In the genomic region with DNA sequence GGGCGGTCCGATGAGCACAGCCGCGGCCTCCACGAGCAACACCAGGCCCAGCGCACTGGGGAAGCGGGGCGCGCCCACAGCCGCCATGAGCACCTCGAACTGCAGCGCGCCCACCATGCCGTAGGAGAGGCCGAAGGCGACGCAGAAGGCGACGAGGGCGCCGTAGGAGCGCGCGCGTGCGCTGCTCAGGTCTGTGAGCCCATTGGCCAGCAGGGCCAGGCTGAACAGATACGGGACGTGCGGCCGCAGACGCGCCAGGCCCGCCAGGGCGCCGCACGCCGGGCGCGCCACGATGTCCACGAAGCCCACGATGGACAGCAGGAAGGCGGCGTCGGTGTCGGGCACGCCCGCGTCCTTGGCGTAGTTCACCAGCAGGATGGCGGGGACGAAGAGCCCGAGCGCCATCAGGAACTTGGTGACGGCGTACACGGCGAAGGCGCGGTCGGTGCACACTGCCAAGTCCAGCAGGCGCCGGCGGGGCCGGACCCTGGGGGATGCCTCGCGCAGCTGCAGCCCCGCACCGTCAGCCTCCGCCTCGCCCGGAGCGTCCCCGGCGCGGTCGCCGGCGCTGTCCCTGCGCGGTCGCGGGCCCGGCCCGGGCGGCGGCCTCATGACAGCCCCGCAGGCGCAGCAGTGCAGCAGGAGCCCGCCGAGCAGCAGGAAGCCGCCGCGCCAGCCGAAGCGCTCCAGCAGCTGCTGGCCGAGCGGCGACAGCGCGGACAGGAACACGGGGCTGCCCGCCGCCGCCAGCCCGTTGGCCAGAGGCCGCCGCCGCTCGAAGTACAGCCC, we compare ENCODE assay signal across 8 cellular contexts. TPM values are rescaled to one million over a fixed set of nuclear protein-coding genes. Genes with fewer than 3 reads are reported as not detected.
DNase-seq lines count a peak whose midpoint lies in the region; ATAC-seq and TF ChIP-seq lines count a peak whose summit lies in the region.

No MANE protein-coding gene starts in this region.

- peak; percentile 37 for DNase-seq in A673 (ENCODE audit: low spot score)
- peak; percentile 29 for DNase-seq in NB4 (ENCODE audit: low read depth)
- DNase-seq in endothelial cell (ENCODE audit: low spot score) = peak; percentile 52
- no peak for DNase-seq in central memory CD4-positive, alpha-beta T cell
- DNase-seq in NCI-H187 treated with DMSO at 0.1 percent for 48 hours (lab: John Stamatoyannopoulos, UW) = no peak
- no peak for DNase-seq in NCI-H187 (lab: John Stamatoyannopoulos, UW)

- 28 to 37% methylated on average over 102 to 106 of the region's 110 CpGs for WGBS in mesodermal cell (ENCODE audit: insufficient coverage in 2 of 2), 2 experiments

- no peaks in the 10 kb centered on the region for H3K9me3 Mint-ChIP-seq in endothelial cell (ENCODE audit: unreplicated experiment)

- H3K36me3 ChIP-seq in A673 (ENCODE audit: insufficient read depth, low read length, poor library complexity, severe bottlenecking) (no peaks in the 10 kb centered on the region), mesodermal cell (ENCODE audit: control insufficient read depth, insufficient read depth, low read length) (no peaks in the 10 kb centered on the region)

- TF ChIP-seq CTCF in A673 (conservative IDR thresholded peaks at IDR 0.05; ENCODE audit: low read depth, low read length) (no peak), NB4 (IDR thresholded peaks at IDR 0.05; ENCODE audit: low read depth, low read length) (no peak), endothelial cell (IDR thresholded peaks at IDR 0.05; ENCODE audit: unreplicated experiment) (no peak)

- BruUV-seq in A673 (replicated peaks; lab: Mats Ljungman, UMichigan) = no TSS peak

- no peaks in the 10 kb centered on the region for H3K9me3 ChIP-seq in A673 (ENCODE audit: low read depth, low read length, poor library complexity, severe bottlenecking)
- H3K9me3 ChIP-seq in mesodermal cell (ENCODE audit: control insufficient read depth, low read length) = no peaks in the 10 kb centered on the region

- H3K4me1 ChIP-seq in A673 (ENCODE audit: insufficient read depth, low read length, poor library complexity, severe bottlenecking) (peaks cover 12% of the 10 kb centered on the region), mesodermal cell (ENCODE audit: control insufficient read depth, insufficient read depth, low read length, poor library complexity, severe bottlenecking) (peaks cover 30% of the 10 kb centered on the region)

- H3K36me3 Mint-ChIP-seq in endothelial cell (ENCODE audit: low read depth, unreplicated experiment) = peaks cover 4% of the 10 kb centered on the region

- TF ChIP-seq POLR2A in NB4 (IDR thresholded peaks at IDR 0.05; ENCODE audit: extremely low read depth, insufficient read length) = no peak

- CTCF ChIA-PET in A673 (lab: Charles Lee) = no interaction called here

- H3K4me3 Mint-ChIP-seq in endothelial cell (ENCODE audit: unreplicated experiment) = no peak overlapping the region

- POLR2A ChIA-PET in A673 (lab: Charles Lee; ENCODE audit: low non-redundant PET) = no interaction called here

- H3K27ac ChIP-seq in A673 (ENCODE audit: low read depth, low read length, poor library complexity, severe bottlenecking) (no peak overlapping the region), mesodermal cell (ENCODE audit: low read depth, low read length, severe bottlenecking) (no peak overlapping the region)

- peaks cover 20% of the 10 kb centered on the region for H3K27me3 Mint-ChIP-seq in endothelial cell (ENCODE audit: unreplicated experiment)

- intact Hi-C loops in A673 (cut with micrococcal nuclease; ENCODE audit: unreplicated experiment) = no loop called here

- no peaks in the 10 kb centered on the region for H3K4me1 Mint-ChIP-seq in endothelial cell (ENCODE audit: unreplicated experiment)

- peak overlapping the region; percentile 36 for H3K4me3 ChIP-seq in A673 (ENCODE audit: low read depth, low read length, poor library complexity, severe bottlenecking)
- no peak overlapping the region for H3K4me3 ChIP-seq in NB4 (ENCODE audit: low read depth, low read length)
- H3K4me3 ChIP-seq in mesodermal cell (ENCODE audit: extremely low read depth, insufficient read depth, low read length, poor library complexity, severe bottlenecking) = peak overlapping the region; percentile 5

- no peak for ATAC-seq in GM21723 (IDR thresholded peaks at IDR 0.05; ENCODE audit: unreplicated experiment)

- H3K27ac Mint-ChIP-seq in endothelial cell (ENCODE audit: unreplicated experiment) = no peak overlapping the region

- H3K27me3 ChIP-seq in A673 (replicated peaks; ENCODE audit: insufficient read depth, low read depth, low read length, poor library complexity) = peaks cover 18% of the 10 kb centered on the region

RNA-seq across cellular contexts. Expression of a gene that starts 2.9 kb away (rescaled TPM):
- total RNA-seq in A673 (2021) = not detected in 2 replicates
- total RNA-seq in endothelial cell (ENCODE audit: unreplicated experiment) = not detected
- polyA plus RNA-seq in mesodermal cell (2013, experiment 1 of 2) = not detected
- polyA plus RNA-seq in mesodermal cell (2013, experiment 2 of 2) = not detected

RNA-seq across cellular contexts. Expression of a gene that starts 23.8 kb away (rescaled TPM):
- 24.8 and 26.6 TPM in 2 replicates for total RNA-seq in A673 (2021)
- total RNA-seq in endothelial cell (ENCODE audit: unreplicated experiment) = 24.1 TPM
- 16.0 TPM for polyA plus RNA-seq in mesodermal cell (2013, experiment 1 of 2)
- polyA plus RNA-seq in mesodermal cell (2013, experiment 2 of 2) = 12.6 TPM

RNA-seq across cellular contexts. Expression of a gene that starts 29.4 kb away (rescaled TPM):
- total RNA-seq in A673 (2021) (1.6 and 2.5 TPM in 2 replicates), endothelial cell (ENCODE audit: unreplicated experiment) (0.77 TPM)
- 1.5 TPM for polyA plus RNA-seq in mesodermal cell (2013, experiment 1 of 2)
- polyA plus RNA-seq in mesodermal cell (2013, experiment 2 of 2) = 1.3 TPM

Comparison
In these comparisons a context has a peak if more than half of its experiments do, and no peak if none do; other contexts are left out.
1. DNase-seq: peak in A673 (single experiment), NB4 (single experiment) and endothelial cell (single experiment); none in central memory CD4-positive, alpha-beta T cell (single experiment), NCI-H187 treated with DMSO at 0.1 percent for 48 hours (single experiment) and NCI-H187 (0 of 2).